Comparison of ENCODE assay signal across 10 cellular contexts in the genomic region with DNA sequence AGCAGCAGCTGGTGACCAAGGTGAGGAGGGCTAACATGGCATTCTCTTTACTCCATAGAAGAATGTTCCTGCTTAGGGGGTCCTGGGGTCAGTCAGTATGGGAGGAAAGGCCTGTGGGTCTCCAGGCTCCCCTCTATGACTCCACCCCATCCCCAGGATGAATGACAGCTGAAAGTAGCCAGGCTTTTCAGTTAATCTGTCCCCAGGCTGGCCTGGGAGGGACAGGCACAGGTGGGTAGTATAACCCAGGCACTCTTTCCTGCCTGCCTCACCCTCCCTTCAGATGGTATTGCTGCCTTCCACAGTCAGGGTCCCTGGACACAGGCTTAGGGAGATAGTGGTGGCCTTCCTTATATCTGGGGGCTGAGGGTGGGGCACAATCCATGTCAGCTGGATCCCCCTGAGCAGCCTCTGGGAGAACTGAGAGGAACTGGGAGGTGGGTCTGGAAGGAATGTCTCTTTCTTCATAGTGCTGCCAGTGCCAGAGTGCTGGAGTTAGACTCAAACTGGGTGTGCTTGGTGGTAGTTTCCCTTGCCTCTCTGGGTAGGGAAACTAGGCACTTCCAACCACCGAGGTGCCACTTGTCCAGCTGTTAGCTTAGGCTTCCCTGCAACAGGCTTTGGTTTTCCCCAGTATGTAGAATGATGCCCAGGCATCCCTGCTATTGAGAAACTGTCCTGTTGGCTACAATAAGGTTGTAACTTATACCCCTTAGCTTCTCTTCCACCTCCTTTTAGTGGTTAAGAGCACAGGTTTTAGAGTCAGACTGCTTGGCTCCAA. TPM values are rescaled to one million over a fixed set of nuclear protein-coding genes. Genes with fewer than 3 reads are reported as not detected.
A peak's percentile ranks its signal among the peaks of the same experiment; 100 is the strongest.
DNase-seq lines count a peak whose midpoint lies in the region; ATAC-seq, FAIRE-seq and TF ChIP-seq lines count a peak whose summit lies in the region.
"Had no signal": no experiment of that assay in that cellular context is flagged by ENCODE, and none has a peak within 500 bp of the region (broad histone marks: within the 10 kb centered on the region; RNA-seq: fewer than 3 reads in every experiment).

No MANE protein-coding gene starts in this region.

- H3K36me3 Mint-ChIP-seq in astrocyte (ENCODE audit: low read depth, unreplicated experiment), result peaks cover 2% of the 10 kb centered on the region
- H3K36me3 Mint-ChIP-seq in natural killer cell treated with Interleukin-12 subunit alpha and Interleukin-12 subunit beta and Interleukin-15 and Interleukin-18, amount 100 ng/mL, for 72 hours, result no peaks in the 10 kb centered on the region

- ATAC-seq in HG02678 (IDR thresholded peaks at IDR 0.05; ENCODE audit: unreplicated experiment), result peak; percentile 9
- ATAC-seq in natural killer cell treated with Interleukin-12 subunit alpha and Interleukin-12 subunit beta and Interleukin-15 and Interleukin-18, amount 100 ng/mL, for 72 hours, result peak in 1 of 2 donors; percentile 21
- no peak for ATAC-seq in GM19463 (IDR thresholded peaks at IDR 0.05; ENCODE audit: unreplicated experiment)

- CTCF ChIA-PET in GM10248 (lab: Yijun Ruan, JAX), result interaction anchor here (1.0 to 2.8 kb wide), 5 partner anchors 8 to 21 kb away, joined by 3 to 6 read pairs (median 4); no protein-coding TSS in a partner anchor

- no peak overlapping the region for H2AFZ ChIP-seq in astrocyte (ENCODE audit: low read depth, low read length)

- peak overlapping the region; percentile 42 for H3K27ac Mint-ChIP-seq in astrocyte (ENCODE audit: unreplicated experiment)
- H3K27ac Mint-ChIP-seq in natural killer cell treated with Interleukin-12 subunit alpha and Interleukin-12 subunit beta and Interleukin-15 and Interleukin-18, amount 100 ng/mL, for 72 hours, result peak overlapping the region; percentile 10 to 43

- peak overlapping the region; percentile 8 for H3K4me3 Mint-ChIP-seq in astrocyte (ENCODE audit: unreplicated experiment)
- no peak overlapping the region for H3K4me3 Mint-ChIP-seq in natural killer cell treated with Interleukin-12 subunit alpha and Interleukin-12 subunit beta and Interleukin-15 and Interleukin-18, amount 100 ng/mL, for 72 hours

- peaks cover 98% of the 10 kb centered on the region for H4K20me1 ChIP-seq in astrocyte (ENCODE audit: insufficient read depth, low read length)

- no peaks in the 10 kb centered on the region for H3K27me3 Mint-ChIP-seq in astrocyte (ENCODE audit: low read depth, unreplicated experiment)
- H3K27me3 Mint-ChIP-seq in natural killer cell treated with Interleukin-12 subunit alpha and Interleukin-12 subunit beta and Interleukin-15 and Interleukin-18, amount 100 ng/mL, for 72 hours, result no peaks in the 10 kb centered on the region

- H3K27me3 ChIP-seq in GM06990 (replicated peaks; ENCODE audit: control insufficient read depth, insufficient read depth, low read length) (no peaks in the 10 kb centered on the region), astrocyte (ENCODE audit: insufficient read depth, low read length) (no peaks in the 10 kb centered on the region), WERI-Rb-1 (ENCODE audit: insufficient read depth, low read depth, severe bottlenecking) (no peaks in the 10 kb centered on the region)
- H3K27me3 ChIP-seq: brain microvascular endothelial cell had no signal

- peaks cover 49% of the 10 kb centered on the region for H3K4me1 Mint-ChIP-seq in astrocyte (ENCODE audit: low read depth, unreplicated experiment)
- H3K4me1 Mint-ChIP-seq in natural killer cell treated with Interleukin-12 subunit alpha and Interleukin-12 subunit beta and Interleukin-15 and Interleukin-18, amount 100 ng/mL, for 72 hours (ENCODE audit: low read depth in 2 of 2), result peaks cover 49 to 57% of the 10 kb centered on the region in 2 donors

- DNase-seq in GM06990 (ENCODE audit: extremely low read depth, insufficient read length), result no peak
- no peak for DNase-seq in astrocyte (ENCODE audit: low read depth)
- DNase-seq in natural killer cell treated with Interleukin-12 subunit alpha and Interleukin-12 subunit beta and Interleukin-15 and Interleukin-18, amount 100 ng/mL, for 72 hours (ENCODE audit: low spot score), result no peak
- no peak for DNase-seq in dermis blood vessel endothelial cell
- no peak for DNase-seq in WERI-Rb-1
- no peak for DNase-seq in GM10248 (ENCODE audit: extremely low spot score)
- DNase-seq: activated CD4-positive, CD25-positive, alpha-beta regulatory T cell had no signal

- no peaks in the 10 kb centered on the region; the same call in 1 of the 2 replicates for H3K36me3 ChIP-seq in GM06990 (ENCODE audit: control insufficient read depth, insufficient read depth, low read length)
- H3K36me3 ChIP-seq in astrocyte (ENCODE audit: insufficient read depth, low read length), result no peaks in the 10 kb centered on the region
- H3K36me3 ChIP-seq in WERI-Rb-1, result peaks cover 3% of the 10 kb centered on the region
- H3K36me3 ChIP-seq: brain microvascular endothelial cell had no signal

- peaks cover 99% of the 10 kb centered on the region for H3K79me2 ChIP-seq in astrocyte (ENCODE audit: insufficient read depth, low read length)

- no peak overlapping the region for H3K9ac ChIP-seq in astrocyte (ENCODE audit: low read length)

- H3K9me3 ChIP-seq in astrocyte (ENCODE audit: insufficient read depth, low read depth, low read length), result no peaks in the 10 kb centered on the region
- no peaks in the 10 kb centered on the region for H3K9me3 ChIP-seq in WERI-Rb-1 (ENCODE audit: severe bottlenecking)

- H3K9me3 Mint-ChIP-seq in astrocyte (ENCODE audit: unreplicated experiment), result peaks cover 2% of the 10 kb centered on the region
- H3K9me3 Mint-ChIP-seq in natural killer cell treated with Interleukin-12 subunit alpha and Interleukin-12 subunit beta and Interleukin-15 and Interleukin-18, amount 100 ng/mL, for 72 hours, result no peaks in the 10 kb centered on the region

- FAIRE-seq in astrocyte (lab: Jason Lieb, UNC), result no peak

- no peak overlapping the region for H3K27ac ChIP-seq in astrocyte (ENCODE audit: low read depth, low read length)
- H3K27ac ChIP-seq in WERI-Rb-1, result no peak overlapping the region
- H3K27ac ChIP-seq: brain microvascular endothelial cell had no signal

- H3K4me3 ChIP-seq in GM06990 (replicated peaks; ENCODE audit: low read depth, low read length) (peak overlapping the region; percentile 26; the same call in 1 of the 2 replicates), astrocyte (ENCODE audit: insufficient read depth, low read depth, low read length) (no peak overlapping the region), WERI-Rb-1 (ENCODE audit: low read depth, low read length) (no peak overlapping the region)

- POLR2A ChIA-PET in GM10248 (lab: Yijun Ruan, JAX), result no interaction called here

- H3K4me1 ChIP-seq in astrocyte (ENCODE audit: insufficient read depth, low read length), result peaks cover 13% of the 10 kb centered on the region

- H3K4me2 ChIP-seq in astrocyte (ENCODE audit: low read length), result no peak overlapping the region

- TF ChIP-seq CTCF in GM06990 (IDR thresholded peaks at IDR 0.05; ENCODE audit: insufficient read depth, low read length, poor library complexity, severe bottlenecking), result no peak
- TF ChIP-seq CTCF in astrocyte (IDR thresholded peaks at IDR 0.05; ENCODE audit: insufficient read depth, low read depth, low read length), result no peak
- TF ChIP-seq CTCF in WERI-Rb-1 (IDR thresholded peaks at IDR 0.05; ENCODE audit: low read depth, low read length), result no peak
- TF ChIP-seq CTCF in GM10248 (IDR thresholded peaks at IDR 0.05; ENCODE audit: control extremely low read depth, extremely low read depth, low read depth, missing control alignments), result no peak

RNA-seq across cellular contexts. Expression of a gene that starts 27.8 kb away (rescaled TPM):
- total RNA-seq in astrocyte, result 234 and 243 TPM in 2 replicates
- total RNA-seq in natural killer cell treated with Interleukin-12 subunit alpha and Interleukin-12 subunit beta and Interleukin-15 and Interleukin-18, amount 100 ng/mL, for 72 hours, result 100 to 1,000 TPM; 193 to 369 TPM
- total RNA-seq in dermis blood vessel endothelial cell, result 43.7 and 82.4 TPM in 2 replicates
